Comparison of ENCODE assay signal across 18 cellular contexts in the genomic region with DNA sequence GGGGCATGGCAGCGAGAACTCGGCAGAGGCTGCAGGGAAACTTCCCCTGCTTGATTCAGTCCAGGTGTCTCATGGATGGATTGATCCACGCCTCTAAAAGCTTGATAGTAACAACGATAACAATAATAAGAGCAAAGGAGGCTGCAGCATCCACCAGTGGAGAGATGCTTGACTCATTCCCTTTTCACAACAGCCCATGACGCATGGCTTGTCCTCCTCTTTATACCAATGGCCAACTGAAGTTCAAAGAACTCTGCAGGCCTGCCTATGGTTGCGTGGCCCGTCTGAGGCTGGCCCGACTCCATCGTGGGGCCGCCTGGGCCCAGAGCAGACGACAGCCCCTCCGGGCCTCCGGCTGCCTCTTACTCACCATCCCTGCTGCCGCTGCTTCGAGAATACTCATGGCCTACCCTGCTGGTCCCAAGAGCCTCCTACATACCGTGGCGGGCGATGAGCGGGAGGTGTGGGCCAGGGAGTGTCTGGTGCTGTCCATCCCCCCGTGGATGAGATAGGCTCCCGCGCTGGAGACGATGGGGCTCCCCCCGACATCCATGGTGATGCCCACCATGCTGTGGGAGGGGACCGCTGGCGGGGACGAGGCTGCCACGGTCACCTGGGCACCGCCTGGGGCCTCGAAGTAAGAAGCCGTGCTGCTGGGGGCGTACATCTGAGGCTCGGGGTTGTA.
DNase-seq lines count a peak whose midpoint lies in the region; ATAC-seq, FAIRE-seq and TF ChIP-seq lines count a peak whose summit lies in the region.
"Had no signal": no experiment of that assay in that cellular context is flagged by ENCODE, and none has a peak within 500 bp of the region (broad histone marks: within the 10 kb centered on the region; RNA-seq: fewer than 3 reads in every experiment).

No MANE protein-coding gene starts in this region.

- no peaks in the 10 kb centered on the region for H3K9me3 ChIP-seq in astrocyte (ENCODE audit: insufficient read depth, low read depth, low read length)
- H3K9me3 ChIP-seq: gastroesophageal sphincter, neutrophil had no signal

- H3K4me1 Mint-ChIP-seq in astrocyte (ENCODE audit: low read depth, unreplicated experiment) (no peaks in the 10 kb centered on the region), natural killer cell (no peaks in the 10 kb centered on the region)
- H3K4me1 Mint-ChIP-seq: endodermal cell, mesothelial cell of epicardium had no signal

- no peaks in the 10 kb centered on the region for H4K20me1 ChIP-seq in astrocyte (ENCODE audit: insufficient read depth, low read length)

- no peaks in the 10 kb centered on the region for H3K36me3 ChIP-seq in astrocyte (ENCODE audit: insufficient read depth, low read length)

- no peaks in the 10 kb centered on the region for H3K79me2 ChIP-seq in astrocyte (ENCODE audit: insufficient read depth, low read length)

- DNase-seq in GM12891 (ENCODE audit: insufficient read length, low spot score) (no peak), GOT3 (lab: John Stamatoyannopoulos, UW) (peak; percentile 69), astrocyte (ENCODE audit: low read depth) (peak; percentile 61), natural killer cell (peak; percentile 10), DMS 273 treated with DMSO at 0.1 percent for 48 hours (lab: John Stamatoyannopoulos, UW) (no peak), putamen (ENCODE audit: low spot score) (no peak)
- DNase-seq: C1 segment of cervical spinal cord; central memory CD4-positive, alpha-beta T cell; endodermal cell; NCI-H2171; SHP77 treated with DMSO at 0.1 percent for 48 hours had no signal

- peak overlapping the region; percentile 12 for H3K9ac ChIP-seq in astrocyte (ENCODE audit: low read length)

- no peaks in the 10 kb centered on the region for H3K4me1 ChIP-seq in astrocyte (ENCODE audit: insufficient read depth, low read length)

- H3K9me3 Mint-ChIP-seq in astrocyte (ENCODE audit: unreplicated experiment) (no peaks in the 10 kb centered on the region), natural killer cell (no peaks in the 10 kb centered on the region)
- H3K9me3 Mint-ChIP-seq: endodermal cell had no signal

- FAIRE-seq in GM12891 (lab: Jason Lieb, UNC) (peak; percentile 66), astrocyte (lab: Jason Lieb, UNC) (no peak)

- peak overlapping the region; percentile 19 for H3K27ac ChIP-seq in astrocyte (ENCODE audit: low read depth, low read length)
- H3K27ac ChIP-seq: neutrophil had no signal

- H3K4me2 ChIP-seq in astrocyte (ENCODE audit: low read length), result peak overlapping the region; percentile 24

- H3K4me3 Mint-ChIP-seq in astrocyte (ENCODE audit: unreplicated experiment) (no peak overlapping the region), natural killer cell (no peak overlapping the region)
- H3K4me3 Mint-ChIP-seq: activated naive CD8-positive, alpha-beta T cell; endodermal cell; mesothelial cell of epicardium had no signal

- no peak for ATAC-seq in natural killer cell
- ATAC-seq in GM18858 (IDR thresholded peaks at IDR 0.05; ENCODE audit: unreplicated experiment), result no peak
- ATAC-seq in GM19463 (IDR thresholded peaks at IDR 0.05; ENCODE audit: unreplicated experiment), result no peak
- ATAC-seq: gastroesophageal sphincter, HCT116 had no signal

- H3K27me3 Mint-ChIP-seq in astrocyte (ENCODE audit: low read depth, unreplicated experiment) (peaks cover 4% of the 10 kb centered on the region), natural killer cell (ENCODE audit: low read depth in 2 of 2) (no peaks in the 10 kb centered on the region)
- H3K27me3 Mint-ChIP-seq: activated naive CD8-positive, alpha-beta T cell had no signal

- no peak overlapping the region for H2AFZ ChIP-seq in astrocyte (ENCODE audit: low read depth, low read length)

- intact Hi-C loops in natural killer cell (cut with micrococcal nuclease), result no loop called here

- H3K27ac Mint-ChIP-seq in astrocyte (ENCODE audit: unreplicated experiment) (no peak overlapping the region), natural killer cell (no peak overlapping the region)
- H3K27ac Mint-ChIP-seq: activated naive CD8-positive, alpha-beta T cell; endodermal cell; mesothelial cell of epicardium had no signal

- TF ChIP-seq POLR2A in GM12891 (IDR thresholded peaks at IDR 0.05; ENCODE audit: low read depth, low read length), result no peak

- TF ChIP-seq CTCF in astrocyte (IDR thresholded peaks at IDR 0.05; ENCODE audit: insufficient read depth, low read depth, low read length) (no peak), natural killer cell (IDR thresholded peaks at IDR 0.05) (no peak)

- H3K4me3 ChIP-seq in astrocyte (ENCODE audit: insufficient read depth, low read depth, low read length), result no peak overlapping the region
- H3K4me3 ChIP-seq: gastroesophageal sphincter had no signal

- no peaks in the 10 kb centered on the region for H3K27me3 ChIP-seq in astrocyte (ENCODE audit: insufficient read depth, low read length)
- H3K27me3 ChIP-seq: gastroesophageal sphincter, neutrophil had no signal

- no peaks in the 10 kb centered on the region for H3K36me3 Mint-ChIP-seq in astrocyte (ENCODE audit: low read depth, unreplicated experiment)
- H3K36me3 Mint-ChIP-seq in natural killer cell, result no peaks in the 10 kb centered on the region
- H3K36me3 Mint-ChIP-seq: activated naive CD8-positive, alpha-beta T cell had no signal

TF ChIP-seq in GM12891, 5 proteins besides CTCF, POLR2A, EP300 and RAD21:
- TF ChIP-seq PAX5 (IDR thresholded peaks at IDR 0.05; ENCODE audit: insufficient read depth, low read length, severe bottlenecking) (no peak), TAF1 (IDR thresholded peaks at IDR 0.05; ENCODE audit: low read depth, low read length) (no peak), POLR2AphosphoS5 (IDR thresholded peaks at IDR 0.05; ENCODE audit: low read depth, low read length) (no peak), SPI1 (IDR thresholded peaks at IDR 0.05; ENCODE audit: low read depth, low read length) (no peak), POU2F2 (IDR thresholded peaks at IDR 0.05; ENCODE audit: low read depth, low read length) (no peak)

Comparison
In these comparisons a context has a peak if more than half of its experiments do, and no peak if none do; other contexts are left out.
1. DNase-seq: peak in GOT3 (single experiment), astrocyte (single experiment) and natural killer cell (single experiment); none in GM12891 (single experiment), DMS 273 treated with DMSO at 0.1 percent for 48 hours (single experiment) and putamen (single experiment).